Comparison of ENCODE assay signal across 8 cellular contexts in the genomic region with DNA sequence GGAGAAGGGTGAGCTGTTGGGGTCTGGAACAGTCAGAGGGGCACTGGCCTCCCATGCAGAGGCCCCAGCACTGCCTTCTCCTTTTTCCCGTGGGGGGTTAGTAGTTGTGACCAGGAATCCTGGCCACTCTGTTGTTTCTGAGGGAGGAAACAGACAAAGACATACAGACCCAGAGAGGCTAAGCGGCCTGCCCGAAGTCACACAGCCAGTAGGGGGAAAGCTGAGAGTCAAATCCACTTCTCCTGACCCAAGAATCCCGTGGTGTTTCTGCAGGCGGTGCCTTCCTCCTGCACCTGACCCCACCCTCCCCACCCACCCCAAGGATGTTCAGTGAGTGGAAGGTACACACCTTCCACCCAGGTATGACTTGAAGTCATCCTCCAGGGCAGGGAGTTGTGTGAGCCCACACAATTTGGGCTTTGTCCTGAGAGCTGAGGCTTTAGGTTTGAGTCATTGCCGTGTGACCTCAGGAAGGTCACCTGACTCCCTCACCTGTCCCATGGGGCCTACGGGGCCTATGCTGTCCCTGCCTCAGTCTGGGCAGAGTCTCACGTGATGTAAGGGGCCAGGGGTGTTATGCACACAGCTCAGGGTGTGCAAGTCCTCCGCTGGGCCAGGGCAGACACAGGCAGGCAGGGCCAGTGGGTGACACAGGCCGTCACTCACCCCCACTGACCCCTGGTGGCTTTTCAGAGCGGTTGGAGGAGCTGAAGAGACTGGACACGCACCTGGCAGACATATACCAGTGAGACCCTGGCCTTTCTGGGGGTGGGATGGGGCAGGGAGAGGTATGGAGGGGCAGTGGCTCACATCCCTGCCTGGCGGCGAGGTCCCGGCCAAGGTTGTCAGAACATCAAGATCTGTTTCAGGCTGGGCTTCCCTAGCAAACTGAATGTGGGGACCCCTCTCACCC.
DNase-seq lines count a peak whose midpoint lies in the region; ATAC-seq, FAIRE-seq and TF ChIP-seq lines count a peak whose summit lies in the region.

No MANE protein-coding gene starts in this region.

- H3K4me1 ChIP-seq in BLaER1 treated with 17β-estradiol and CSF1 and Interleukin-3, amounts not matched to agents 10 nM and 100 nM: peaks cover 29 to 94% (median 67%) of the 10 kb centered on the region in 10 experiments

- FAIRE-seq in H54 (lab: Jason Lieb, UNC): no peak

- in situ Hi-C loops in brain microvascular endothelial cell (cut with HindIII; ENCODE audit: low pct_ligation_motif_present, low sequenced_read_pairs): no loop called here

- H4K20me1 ChIP-seq in BLaER1 treated with 17β-estradiol and CSF1 and Interleukin-3, amounts not matched to agents 10 nM and 100 nM: no peaks in the 10 kb centered on the region

- ATAC-seq in GM19351 (IDR thresholded peaks at IDR 0.05; ENCODE audit: unreplicated experiment) (peak; percentile 55), HG03060 (IDR thresholded peaks at IDR 0.05; ENCODE audit: low read depth, unreplicated experiment) (peak; percentile 50)

- no peaks in the 10 kb centered on the region for H3K27me3 ChIP-seq in BLaER1 treated with 17β-estradiol and CSF1 and Interleukin-3, amounts not matched to agents 10 nM and 100 nM
- H3K27me3 ChIP-seq in brain microvascular endothelial cell (replicated peaks): no peaks in the 10 kb centered on the region

- peak; percentile 4 for TF ChIP-seq CTCF in brain microvascular endothelial cell (IDR thresholded peaks at IDR 0.05; ENCODE audit: low read depth, low read length, missing control alignments)

- H3K9ac ChIP-seq in BLaER1 treated with 17β-estradiol and CSF1 and Interleukin-3, amounts not matched to agents 10 nM and 100 nM: peak overlapping the region in 9 of 11 experiments; percentile 28 to 63 (median 49); a peak in 14 of 22 replicates

- no peaks in the 10 kb centered on the region for H3K9me3 ChIP-seq in BLaER1 treated with 17β-estradiol and CSF1 and Interleukin-3, amounts not matched to agents 10 nM and 100 nM (replicated peaks in 1 of 11)

- peak overlapping the region; percentile 40 to 71 (median 55); a peak in 21 of 22 replicates for H3K4me2 ChIP-seq in BLaER1 treated with 17β-estradiol and CSF1 and Interleukin-3, amounts not matched to agents 10 nM and 100 nM

- TF ChIP-seq POLR2A in H54 (IDR thresholded peaks at IDR 0.05; ENCODE audit: low read depth, low read length): no peak

- H3K36me3 ChIP-seq in BLaER1 treated with 17β-estradiol and CSF1 and Interleukin-3, amounts not matched to agents 10 nM and 100 nM: no peaks in the 10 kb centered on the region
- H3K36me3 ChIP-seq in brain microvascular endothelial cell (replicated peaks): no peaks in the 10 kb centered on the region

- peak overlapping the region in 10 of 11 experiments; percentile 1 to 60 (median 52); a peak in 14 of 22 replicates for H3K27ac ChIP-seq in BLaER1 treated with 17β-estradiol and CSF1 and Interleukin-3, amounts not matched to agents 10 nM and 100 nM
- no peak overlapping the region for H3K27ac ChIP-seq in brain microvascular endothelial cell

- no peak overlapping the region for H3K4me3 ChIP-seq in BLaER1 treated with 17β-estradiol and CSF1 and Interleukin-3, amounts not matched to agents 10 nM and 100 nM
- no peak overlapping the region for H3K4me3 ChIP-seq in brain microvascular endothelial cell (ENCODE audit: low read depth, low read length)

- DNase-seq in brain microvascular endothelial cell (no peak), H54 (ENCODE audit: insufficient read length, low spot score) (no peak), NCI-H146 treated with DMSO at 0.1 percent for 48 hours (lab: John Stamatoyannopoulos, UW; ENCODE audit: unreplicated experiment) (no peak), NCI-H1694 (lab: John Stamatoyannopoulos, UW) (no peak)
- DNase-seq in activated CD4-positive, alpha-beta T cell treated with anti-CD3 and anti-CD28 coated beads, Interleukin-2, amount 50 U/mL, for 1 hour: no peak
